ENCODE assay signal across 8 cellular contexts in genomic region chr6:131923356-131923755, GRCh38. TPM values are rescaled to one million over a fixed set of nuclear protein-coding genes. Genes with fewer than 3 reads are reported as not detected.
A peak's percentile ranks its signal among the peaks of the same experiment; 100 is the strongest.
DNase-seq lines count a peak whose midpoint lies in the region; ATAC-seq and TF ChIP-seq lines count a peak whose summit lies in the region.

No MANE protein-coding gene starts in this region.

- intact Hi-C loops in sigmoid colon (cut with DNase I), result no loop called here

- peak; percentile 87 for TF ChIP-seq CTCF in NB4 (IDR thresholded peaks at IDR 0.05; ENCODE audit: low read depth, low read length)
- TF ChIP-seq CTCF in sigmoid colon (IDR thresholded peaks at IDR 0.05), result peak; percentile 29 to 62 (median 42)

- no peaks in the 10 kb centered on the region for H3K36me3 ChIP-seq in sigmoid colon

- H3K4me1 ChIP-seq in sigmoid colon, result no peaks in the 10 kb centered on the region

- no peak overlapping the region for H3K4me3 ChIP-seq in NB4 (ENCODE audit: low read depth, low read length)
- H3K4me3 ChIP-seq in sigmoid colon, result no peak overlapping the region

- TF ChIP-seq POLR2A in NB4 (IDR thresholded peaks at IDR 0.05; ENCODE audit: extremely low read depth, insufficient read length), result no peak
- no peak for TF ChIP-seq POLR2A in sigmoid colon (IDR thresholded peaks at IDR 0.05)

- H3K9me3 ChIP-seq in sigmoid colon, result peaks cover 0 to 7% (median 0%) of the 10 kb centered on the region in 4 donors

- no peak for TF ChIP-seq EP300 in sigmoid colon (IDR thresholded peaks at IDR 0.05)

- DNase-seq in DMS53 treated with DMSO at 0.1 percent for 48 hours (lab: John Stamatoyannopoulos, UW; ENCODE audit: unreplicated experiment) (peak; percentile 31), NB4 (ENCODE audit: low read depth) (peak; percentile 77), UCSD-AML1 (lab: John Stamatoyannopoulos, UW; ENCODE audit: unreplicated experiment) (peak; percentile 29), foreskin melanocyte (peak; percentile 44), sigmoid colon (peak; percentile 70)
- DNase-seq in stimulated activated naive CD4-positive, alpha-beta T cell treated with Interleukin-2 at 50 U/mL for 16 hours (lab: John Stamatoyannopoulos, UW), result no peak

- WGBS in sigmoid colon, 2 donors, result 6 to 30% methylated on average over 2 of the region's 2 CpGs

- ATAC-seq in GM19455 (IDR thresholded peaks at IDR 0.05; ENCODE audit: unreplicated experiment) (peak; percentile 72), HG02588 (IDR thresholded peaks at IDR 0.05; ENCODE audit: unreplicated experiment) (no peak)

- no peak overlapping the region for H3K27ac ChIP-seq in sigmoid colon

- H3K27me3 ChIP-seq in sigmoid colon, result no peaks in the 10 kb centered on the region

RNA-seq across cellular contexts. Expression of gene CCN2, which starts 27.8 kb away (rescaled TPM):
- total RNA-seq in sigmoid colon, result 100 to 1,000 TPM in 2 of 4 donors, 10 to 100 TPM in 2; 43.5 to 179 (median 93.2) TPM
- 10 to 100 TPM in 2 of 3 donors, 1 to 10 TPM in 1; 7.4 to 39.2 (median 13.2) TPM for polyA plus RNA-seq in sigmoid colon
